ENCODE assay signal across 1 cellular context in the genomic region with DNA sequence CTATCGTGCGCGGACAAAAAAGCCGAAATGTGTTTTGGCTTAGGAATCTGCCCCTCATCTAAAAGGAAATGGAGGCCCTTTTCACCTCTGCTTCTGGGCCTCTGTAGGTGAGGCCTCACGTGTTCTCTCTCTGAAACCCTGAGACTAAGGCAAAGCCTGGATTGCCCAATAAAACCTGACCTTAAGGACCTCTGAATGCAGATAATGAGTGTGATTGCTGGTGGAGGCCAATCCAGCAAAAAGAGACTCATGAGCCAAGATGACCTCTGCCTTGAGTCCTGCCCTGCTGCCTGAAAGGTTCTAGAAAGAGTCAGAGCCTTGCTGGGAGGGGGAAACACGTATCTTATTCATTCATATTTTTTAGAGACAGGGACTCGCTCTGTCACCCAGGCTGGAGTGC.
TF ChIP-seq lines count a peak whose summit lies in the region.

No MANE protein-coding gene starts in this region.

TF ChIP-seq in K562, 482 proteins besides CTCF, POLR2A, EP300 and RAD21:
- TF ChIP-seq TEAD4 (IDR thresholded peaks at IDR 0.05; ENCODE audit: low read length) = no peak
- TF ChIP-seq TEAD4 (CRISPR knock-in tag; IDR thresholded peaks at IDR 0.05; ENCODE audit: borderline replicate concordance) = no peak
- TF ChIP-seq MTA1 (IDR thresholded peaks at IDR 0.05; ENCODE audit: borderline replicate concordance) = no peak
- TF ChIP-seq MCM2 (IDR thresholded peaks at IDR 0.05; ENCODE audit: low read depth) = no peak
- no peak for TF ChIP-seq MCM5 (IDR thresholded peaks at IDR 0.05; ENCODE audit: low read depth)
- TF ChIP-seq, protein P1, sequence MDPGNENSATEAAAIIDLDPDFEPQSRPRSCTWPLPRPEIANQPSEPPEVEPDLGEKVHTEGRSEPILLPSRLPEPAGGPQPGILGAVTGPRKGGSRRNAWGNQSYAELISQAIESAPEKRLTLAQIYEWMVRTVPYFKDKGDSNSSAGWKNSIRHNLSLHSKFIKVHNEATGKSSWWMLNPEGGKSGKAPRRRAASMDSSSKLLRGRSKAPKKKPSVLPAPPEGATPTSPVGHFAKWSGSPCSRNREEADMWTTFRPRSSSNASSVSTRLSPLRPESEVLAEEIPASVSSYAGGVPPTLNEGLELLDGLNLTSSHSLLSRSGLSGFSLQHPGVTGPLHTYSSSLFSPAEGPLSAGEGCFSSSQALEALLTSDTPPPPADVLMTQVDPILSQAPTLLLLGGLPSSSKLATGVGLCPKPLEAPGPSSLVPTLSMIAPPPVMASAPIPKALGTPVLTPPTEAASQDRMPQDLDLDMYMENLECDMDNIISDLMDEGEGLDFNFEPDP (CRISPR knock-in tag; IDR thresholded peaks at IDR 0.05) = no peak
- TF ChIP-seq, protein P2, sequence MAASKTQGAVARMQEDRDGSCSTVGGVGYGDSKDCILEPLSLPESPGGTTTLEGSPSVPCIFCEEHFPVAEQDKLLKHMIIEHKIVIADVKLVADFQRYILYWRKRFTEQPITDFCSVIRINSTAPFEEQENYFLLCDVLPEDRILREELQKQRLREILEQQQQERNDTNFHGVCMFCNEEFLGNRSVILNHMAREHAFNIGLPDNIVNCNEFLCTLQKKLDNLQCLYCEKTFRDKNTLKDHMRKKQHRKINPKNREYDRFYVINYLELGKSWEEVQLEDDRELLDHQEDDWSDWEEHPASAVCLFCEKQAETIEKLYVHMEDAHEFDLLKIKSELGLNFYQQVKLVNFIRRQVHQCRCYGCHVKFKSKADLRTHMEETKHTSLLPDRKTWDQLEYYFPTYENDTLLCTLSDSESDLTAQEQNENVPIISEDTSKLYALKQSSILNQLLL (CRISPR knock-in tag; IDR thresholded peaks at IDR 0.05; ENCODE audit: borderline replicate concordance) = no peak
- TF ChIP-seq ARHGAP35 (IDR thresholded peaks at IDR 0.05; ENCODE audit: partially characterized antibody) = no peak
- no peak for TF ChIP-seq NRF1 (conservative IDR thresholded peaks at IDR 0.05 in 1 of 2, IDR thresholded peaks at IDR 0.05 in 1 of 2)
- TF ChIP-seq, protein P3, sequence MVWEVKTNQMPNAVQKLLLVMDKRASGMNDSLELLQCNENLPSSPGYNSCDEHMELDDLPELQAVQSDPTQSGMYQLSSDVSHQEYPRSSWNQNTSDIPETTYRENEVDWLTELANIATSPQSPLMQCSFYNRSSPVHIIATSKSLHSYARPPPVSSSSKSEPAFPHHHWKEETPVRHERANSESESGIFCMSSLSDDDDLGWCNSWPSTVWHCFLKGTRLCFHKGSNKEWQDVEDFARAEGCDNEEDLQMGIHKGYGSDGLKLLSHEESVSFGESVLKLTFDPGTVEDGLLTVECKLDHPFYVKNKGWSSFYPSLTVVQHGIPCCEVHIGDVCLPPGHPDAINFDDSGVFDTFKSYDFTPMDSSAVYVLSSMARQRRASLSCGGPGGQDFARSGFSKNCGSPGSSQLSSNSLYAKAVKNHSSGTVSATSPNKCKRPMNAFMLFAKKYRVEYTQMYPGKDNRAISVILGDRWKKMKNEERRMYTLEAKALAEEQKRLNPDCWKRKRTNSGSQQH (CRISPR knock-in tag; IDR thresholded peaks at IDR 0.05) = no peak
- peak in 1 of 2 experiments; percentile 59; a peak in 1 of 4 replicates for TF ChIP-seq KDM1A (IDR thresholded peaks at IDR 0.05)
- TF ChIP-seq FOXP1 (CRISPR knock-in tag; IDR thresholded peaks at IDR 0.05) = no peak
- TF ChIP-seq CEBPG (CRISPR knock-in tag; IDR thresholded peaks at IDR 0.05) = no peak
- TF ChIP-seq CEBPG (tag; conservative IDR thresholded peaks at IDR 0.05 in 1 of 2, IDR thresholded peaks at IDR 0.05 in 1 of 2) = no peak
- no peak for TF ChIP-seq SAFB2 (IDR thresholded peaks at IDR 0.05; ENCODE audit: borderline replicate concordance, low read depth, low read length, severe bottlenecking)
- TF ChIP-seq CEBPB (tag; IDR thresholded peaks at IDR 0.05) = 0 out of 2 replicates have a peak, but pooled peaks have one; percentile 18
- TF ChIP-seq ZNF609 (CRISPR knock-in tag; IDR thresholded peaks at IDR 0.05; ENCODE audit: borderline replicate concordance) = no peak
- TF ChIP-seq SOX6 (IDR thresholded peaks at IDR 0.05) = no peak
- TF ChIP-seq RCOR1 (IDR thresholded peaks at IDR 0.05; ENCODE audit: borderline replicate concordance in 1 of 2, low read depth in 2 of 2, low read length in 2 of 2) = 0 out of 4 replicates have a peak, but pooled peaks of 1 of the 2 experiments have one; percentile 13
- TF ChIP-seq CEBPZ (IDR thresholded peaks at IDR 0.05; ENCODE audit: borderline replicate concordance, low read depth, low read length) = no peak
